11 cellular contexts compared by ENCODE assay signal in genomic region chr4:113826431-113826830, GRCh38.
"Had no signal": no experiment of that assay in that cellular context is flagged by ENCODE, and none has a peak within 500 bp of the region (broad histone marks: within the 10 kb centered on the region; RNA-seq: fewer than 3 reads in every experiment).

No MANE protein-coding gene starts in this region.

- H3K27ac ChIP-seq: esophagus muscularis mucosa had no signal

- ATAC-seq: activated CD8-positive, alpha-beta T cell treated with anti-CD3 and anti-CD28 coated beads for 36 hours had no signal

- H3K27me3 ChIP-seq: esophagus muscularis mucosa had no signal

- H3K36me3 Mint-ChIP-seq: brain had no signal

- H3K9me3 Mint-ChIP-seq: activated CD8-positive, alpha-beta T cell treated with anti-CD3 and anti-CD28 coated beads for 36 hours; brain; nephron progenitor cell had no signal

- H3K4me3 ChIP-seq: esophagus muscularis mucosa, skin epidermis had no signal

- DNase-seq: activated CD8-positive, alpha-beta memory T cell treated with anti-CD3 and anti-CD28 coated beads, Interleukin-2, amount 50 U/mL, for 4 hours; activated CD8-positive, alpha-beta T cell treated with anti-CD3 and anti-CD28 coated beads for 36 hours; amniotic stem cell; islet precursor cell; mesendoderm; nephron progenitor cell; T-helper 9 cell had no signal

- H3K27ac Mint-ChIP-seq: activated CD8-positive, alpha-beta T cell treated with anti-CD3 and anti-CD28 coated beads for 36 hours; brain; nephron progenitor cell had no signal

- H3K9me3 ChIP-seq: esophagus muscularis mucosa had no signal

- H3K36me3 ChIP-seq: esophagus muscularis mucosa had no signal

- H3K4me3 Mint-ChIP-seq: activated CD8-positive, alpha-beta T cell treated with anti-CD3 and anti-CD28 coated beads for 36 hours; brain; nephron progenitor cell had no signal

- H3K27me3 Mint-ChIP-seq: brain had no signal

- FAIRE-seq: frontal cortex had no signal
